19 cellular contexts compared by ENCODE assay signal in the genomic region with DNA sequence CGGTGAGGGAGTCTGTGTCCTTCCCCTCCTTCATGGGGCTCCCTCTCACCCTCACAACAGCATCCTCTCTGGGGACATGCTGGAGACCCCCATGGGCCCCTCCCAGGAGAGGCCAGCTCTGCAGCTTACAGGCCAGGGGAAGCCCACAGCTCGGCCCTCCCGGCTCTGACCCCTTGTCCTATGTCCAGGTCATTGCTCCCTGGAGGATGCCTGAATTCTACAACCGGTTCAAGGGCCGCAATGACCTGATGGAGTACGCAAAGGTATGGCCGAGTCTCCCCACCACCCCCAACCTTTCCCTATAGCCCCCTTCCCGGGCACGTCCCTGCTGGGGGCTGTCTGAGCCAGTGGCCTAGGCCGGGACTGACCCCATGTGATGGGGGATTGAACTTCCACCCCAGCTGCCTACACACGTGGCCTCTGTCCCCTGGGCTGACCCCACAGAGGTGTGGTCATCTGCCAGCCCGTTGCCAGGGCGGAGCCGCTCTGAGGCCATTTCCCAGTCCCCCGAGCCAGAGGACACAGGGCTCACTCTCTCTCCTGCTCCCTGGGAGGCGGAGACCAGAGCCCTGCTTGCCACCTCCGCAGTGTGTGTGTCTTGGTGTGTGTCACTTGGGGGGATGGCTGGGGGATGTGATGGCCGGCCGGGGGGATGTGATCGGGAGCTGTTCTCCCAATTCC. TPM values are rescaled to one million over a fixed set of nuclear protein-coding genes. Genes with fewer than 3 reads are reported as not detected.
"Had no signal": no experiment of that assay in that cellular context is flagged by ENCODE, and none has a peak within 500 bp of the region (broad histone marks: within the 10 kb centered on the region; RNA-seq: fewer than 3 reads in every experiment).

No MANE protein-coding gene starts in this region.

- H3K9me3 Mint-ChIP-seq: activated CD4-positive, alpha-beta T cell treated with anti-CD3 and anti-CD28 coated beads, Interleukin-2, amount 10 ng/mL, durations not matched to agents 24 days and 14 days; activated CD8-positive, alpha-beta T cell treated with anti-CD3 and anti-CD28 coated beads for 36 hours; activated naive CD8-positive, alpha-beta T cell treated with anti-CD3 and anti-CD28 coated beads for 36 hours; activated T-helper 17 cell treated with anti-CD3 and anti-CD28 coated beads, Interleukin-2, amount 50 U/mL, for 72 hours; dendritic cell treated with granulocyte-macrophage colony-stimulating factor and Interleukin-4, amounts not matched to agents 40 ng/mL and 50 ng/mL, for 4 days; mesothelial cell of epicardium; natural killer cell treated with Interleukin-12 subunit alpha and Interleukin-12 subunit beta and Interleukin-15 and Interleukin-18, amount 100 ng/mL, for 72 hours had no signal

- H3K4me3 Mint-ChIP-seq: activated CD4-positive, alpha-beta T cell treated with anti-CD3 and anti-CD28 coated beads, Interleukin-2, amount 10 ng/mL, durations not matched to agents 24 days and 14 days; activated CD8-positive, alpha-beta T cell treated with anti-CD3 and anti-CD28 coated beads for 36 hours; activated naive CD8-positive, alpha-beta T cell treated with anti-CD3 and anti-CD28 coated beads for 36 hours; activated T-helper 17 cell treated with anti-CD3 and anti-CD28 coated beads, Interleukin-2, amount 50 U/mL, for 72 hours; dendritic cell treated with granulocyte-macrophage colony-stimulating factor and Interleukin-4, amounts not matched to agents 40 ng/mL and 50 ng/mL, for 4 days; mesothelial cell of epicardium; natural killer cell treated with Interleukin-12 subunit alpha and Interleukin-12 subunit beta and Interleukin-15 and Interleukin-18, amount 100 ng/mL, for 72 hours had no signal

- H3K4me1 ChIP-seq: prostate gland, right atrium auricular region, tibial nerve, uterus had no signal

- H3K27ac ChIP-seq: cardiac muscle cell, prostate gland, right atrium auricular region, tibial nerve, uterus had no signal

- H3K4me1 Mint-ChIP-seq: activated CD4-positive, alpha-beta T cell treated with anti-CD3 and anti-CD28 coated beads, Interleukin-2, amount 10 ng/mL, durations not matched to agents 24 days and 14 days; activated naive CD8-positive, alpha-beta T cell treated with anti-CD3 and anti-CD28 coated beads for 36 hours; activated T-helper 17 cell treated with anti-CD3 and anti-CD28 coated beads, Interleukin-2, amount 50 U/mL, for 72 hours had no signal

- DNase-seq: activated CD4-positive, alpha-beta T cell treated with anti-CD3 and anti-CD28 coated beads, Interleukin-2, amount 10 ng/mL, durations not matched to agents 24 days and 14 days; activated CD8-positive, alpha-beta T cell treated with anti-CD3 and anti-CD28 coated beads for 36 hours; activated naive CD4-positive, alpha-beta T cell; activated naive CD8-positive, alpha-beta T cell treated with anti-CD3 and anti-CD28 coated beads for 36 hours; activated T-cell treated with anti-CD3 and anti-CD28 coated beads, Interleukin-2, amount 50 U/mL, for 1 hour; effector CD8-positive, alpha-beta T cell; stimulated activated CD4-positive, alpha-beta T cell treated with anti-CD3 and anti-CD28 coated beads, Interleukin-2, amount 100 ng/mL, for 24 hours; stimulated activated naive CD4-positive, alpha-beta T cell treated with Interleukin-2 at 50 U/mL for 16 hours; T1000; uterus had no signal

- H3K27ac Mint-ChIP-seq: activated CD4-positive, alpha-beta T cell treated with anti-CD3 and anti-CD28 coated beads, Interleukin-2, amount 10 ng/mL, durations not matched to agents 24 days and 14 days; activated CD8-positive, alpha-beta T cell treated with anti-CD3 and anti-CD28 coated beads for 36 hours; activated naive CD8-positive, alpha-beta T cell treated with anti-CD3 and anti-CD28 coated beads for 36 hours; activated T-helper 17 cell treated with anti-CD3 and anti-CD28 coated beads, Interleukin-2, amount 50 U/mL, for 72 hours; dendritic cell treated with granulocyte-macrophage colony-stimulating factor and Interleukin-4, amounts not matched to agents 40 ng/mL and 50 ng/mL, for 4 days; mesothelial cell of epicardium; natural killer cell treated with Interleukin-12 subunit alpha and Interleukin-12 subunit beta and Interleukin-15 and Interleukin-18, amount 100 ng/mL, for 72 hours had no signal

- ATAC-seq: activated CD8-positive, alpha-beta T cell treated with anti-CD3 and anti-CD28 coated beads for 36 hours; activated T-helper 17 cell treated with anti-CD3 and anti-CD28 coated beads, Interleukin-2, amount 50 U/mL, for 72 hours; natural killer cell treated with Interleukin-12 subunit alpha and Interleukin-12 subunit beta and Interleukin-15 and Interleukin-18, amount 100 ng/mL, for 72 hours had no signal

- H3K9me3 ChIP-seq: prostate gland, right atrium auricular region, tibial nerve, uterus had no signal

- H3K36me3 ChIP-seq: cardiac muscle cell, uterus had no signal

- H3K27me3 ChIP-seq: cardiac muscle cell, right atrium auricular region, uterus had no signal

- H3K4me3 ChIP-seq: cardiac muscle cell, lung, prostate gland, right atrium auricular region, tibial nerve, uterus had no signal

RNA-seq across cellular contexts. Expression of gene ASS1, which starts 21.9 kb away (rescaled TPM):
- total RNA-seq: natural killer cell treated with Interleukin-12 subunit alpha and Interleukin-12 subunit beta and Interleukin-15 and Interleukin-18, amount 100 ng/mL, for 72 hours had no signal
